Comparison of ENCODE assay signal across 27 cellular contexts in genomic region chr19:50654882-50655281, GRCh38. TPM values are rescaled to one million over a fixed set of nuclear protein-coding genes. Genes with fewer than 3 reads are reported as not detected.
"Had no signal": no experiment of that assay in that cellular context is flagged by ENCODE, and none has a peak within 500 bp of the region (broad histone marks: within the 10 kb centered on the region; RNA-seq: fewer than 3 reads in every experiment).

No MANE protein-coding gene starts in this region.

- H3K36me3 Mint-ChIP-seq: mesothelial cell of epicardium had no signal

- DNase-seq: activated B cell treated with CpG ODN at 0.5 μM for 24 hours; activated CD4-positive, alpha-beta T cell treated with anti-CD3 and anti-CD28 coated beads for 36 hours; activated CD4-positive, alpha-beta T cell treated with anti-CD3 and anti-CD28 coated beads, Interleukin-2, amount 50 U/mL, for 4 hours; activated CD8-positive, alpha-beta memory T cell treated with anti-CD3 and anti-CD28 coated beads for 24 hours; activated CD8-positive, alpha-beta memory T cell treated with anti-CD3 and anti-CD28 coated beads, Interleukin-2, amount 50 U/mL, for 4 hours; activated naive CD8-positive, alpha-beta T cell treated with anti-CD3 and anti-CD28 coated beads for 36 hours; activated T-cell treated with anti-CD3 and anti-CD28 coated beads, Interleukin-2, amount 50 U/mL, for 24 hours; effector memory CD4-positive, alpha-beta T cell; foreskin melanocyte; hypothalamus; left ventricle myocardium inferior; mammary epithelial cell; naive thymus-derived CD8-positive, alpha-beta T cell; sigmoid colon; stimulated activated CD4-positive, alpha-beta T cell treated with anti-CD3 and anti-CD28 coated beads, Interleukin-15, amount 100 ng/mL, for 24 hours; stomach; T-helper 9 cell; uterus had no signal

- H3K27ac Mint-ChIP-seq: activated CD4-positive, alpha-beta T cell treated with anti-CD3 and anti-CD28 coated beads for 36 hours; activated naive CD8-positive, alpha-beta T cell treated with anti-CD3 and anti-CD28 coated beads for 36 hours; activated T-cell treated with anti-CD3 and anti-CD28 coated beads, Interleukin-2, amount 50 U/mL, for 24 hours; activated T-helper 17 cell treated with anti-CD3 and anti-CD28 coated beads, Interleukin-2, amount 50 U/mL, for 72 hours; mesothelial cell of epicardium; naive thymus-derived CD8-positive, alpha-beta T cell; stimulated activated memory B cell treated with anti-CD40 and anti-IgM and Interleukin-4, amounts not matched to agents 10 μg/mL and 1 μg/mL and 100 μg/mL, for 72 hours had no signal

- ATAC-seq: activated CD4-positive, alpha-beta T cell treated with anti-CD3 and anti-CD28 coated beads for 36 hours; activated T-helper 17 cell treated with anti-CD3 and anti-CD28 coated beads, Interleukin-2, amount 50 U/mL, for 72 hours; esophagus mucosa; naive thymus-derived CD8-positive, alpha-beta T cell; stimulated activated memory B cell treated with anti-CD40 and anti-IgM and Interleukin-4, amounts not matched to agents 10 μg/mL and 1 μg/mL and 100 μg/mL, for 72 hours had no signal

- H3K4me3 Mint-ChIP-seq: activated B cell treated with CpG ODN at 0.5 μM for 24 hours; activated CD4-positive, alpha-beta T cell treated with anti-CD3 and anti-CD28 coated beads for 36 hours; activated naive CD8-positive, alpha-beta T cell treated with anti-CD3 and anti-CD28 coated beads for 36 hours; activated T-cell treated with anti-CD3 and anti-CD28 coated beads, Interleukin-2, amount 50 U/mL, for 24 hours; activated T-helper 17 cell treated with anti-CD3 and anti-CD28 coated beads, Interleukin-2, amount 50 U/mL, for 72 hours; central memory CD8-positive, alpha-beta T cell; mesothelial cell of epicardium; stimulated activated memory B cell treated with anti-CD40 and anti-IgM and Interleukin-4, amounts not matched to agents 10 μg/mL and 1 μg/mL and 100 μg/mL, for 72 hours had no signal

RNA-seq across cellular contexts. Expression of gene C19orf81, which starts 5.6 kb away (rescaled TPM):
- total RNA-seq: activated B cell treated with CpG ODN at 0.5 μM for 24 hours; activated T-helper 17 cell treated with anti-CD3 and anti-CD28 coated beads, Interleukin-2, amount 50 U/mL, for 72 hours; astrocyte; breast epithelium; dermis microvascular lymphatic vessel endothelial cell; esophagus mucosa; mammary epithelial cell; sigmoid colon; stomach; tibial nerve; uterus had no signal

RNA-seq across cellular contexts. Expression of gene SYT3, which starts 15.2 kb away (rescaled TPM):
- total RNA-seq: activated T-helper 17 cell treated with anti-CD3 and anti-CD28 coated beads, Interleukin-2, amount 50 U/mL, for 72 hours; astrocyte; dermis microvascular lymphatic vessel endothelial cell; esophagus mucosa; mammary epithelial cell; tibial nerve had no signal
